ENCODE assay signal across 8 cellular contexts in genomic region chr19:18251587-18252369, GRCh38. TPM values are rescaled to one million over a fixed set of nuclear protein-coding genes. Genes with fewer than 3 reads are reported as not detected.
DNase-seq lines count a peak whose midpoint lies in the region; ATAC-seq and TF ChIP-seq lines count a peak whose summit lies in the region.

No MANE protein-coding gene starts in this region.

- no peak overlapping the region for H3K18ac ChIP-seq in trophoblast cell (ENCODE audit: low read length)

- H2AFZ ChIP-seq in trophoblast cell (ENCODE audit: insufficient read depth, low read length, poor library complexity) = no peak overlapping the region

- peak; percentile 49 for DNase-seq in DMS79 (lab: John Stamatoyannopoulos, UW)
- peak; percentile 35 for DNase-seq in LNCaP clone FGC (ENCODE audit: low read depth)
- peak; percentile 63 to 68 for DNase-seq in SJSA1 (ENCODE audit: low read depth in 1 of 2, low spot score in 2 of 2)
- peak; percentile 76 for DNase-seq in activated gamma-delta T cell treated with anti-CD3 and anti-CD28 coated beads, Interleukin-2, amount 50 U/mL, for 16 hours (ENCODE audit: low read depth)
- DNase-seq in glomerular endothelial cell (ENCODE audit: extremely low read depth, low read depth, low spot score) = peak; percentile 34
- DNase-seq in trophoblast cell = peak; percentile 76 to 87
- peak; percentile 78 for DNase-seq in upper lobe of right lung

- no peak overlapping the region for H3K14ac ChIP-seq in trophoblast cell (ENCODE audit: low read length)

- no peak overlapping the region for H3K4me2 ChIP-seq in trophoblast cell (ENCODE audit: low read length)

- no peaks in the 10 kb centered on the region for H3K9me3 ChIP-seq in SJSA1 (replicated peaks)
- no peaks in the 10 kb centered on the region for H3K9me3 ChIP-seq in trophoblast cell (ENCODE audit: insufficient read depth, low read depth, low read length)
- no peaks in the 10 kb centered on the region for H3K9me3 ChIP-seq in upper lobe of right lung

- H3K4ac ChIP-seq in trophoblast cell (ENCODE audit: low read depth, low read length) = no peak overlapping the region

- H3K79me2 ChIP-seq in trophoblast cell (ENCODE audit: control insufficient read depth, insufficient read depth, low read length, poor library complexity) = no peaks in the 10 kb centered on the region

- peak; percentile 86 for TF ChIP-seq CTCF in LNCaP clone FGC (IDR thresholded peaks at IDR 0.05; ENCODE audit: control insufficient read depth, extremely low read depth, insufficient read depth)
- peak; percentile 90 for TF ChIP-seq CTCF in upper lobe of right lung (IDR thresholded peaks at IDR 0.05)

- H3K23ac ChIP-seq in trophoblast cell (ENCODE audit: low read length) = no peak overlapping the region

- H3K9ac ChIP-seq in trophoblast cell (ENCODE audit: low read length) = no peak overlapping the region

- intact Hi-C loops in upper lobe of right lung (cut with DNase I) = loop anchor here (10.0 kb wide), 1 partner anchor 47 kb away; the partner anchor contains the start of gene RAB3A

- H3K27me3 ChIP-seq in SJSA1 (replicated peaks) (0 out of 2 replicates have a peak, but pooled peaks cover 3% of the 10 kb centered on the region), trophoblast cell (ENCODE audit: insufficient read depth, low read length) (no peaks in the 10 kb centered on the region), upper lobe of right lung (no peaks in the 10 kb centered on the region)

- no peaks in the 10 kb centered on the region for H3K79me1 ChIP-seq in trophoblast cell (ENCODE audit: low read length)

- no peak overlapping the region for H4K8ac ChIP-seq in trophoblast cell (ENCODE audit: low read depth, low read length)

- H3K36me3 ChIP-seq in SJSA1 (no peaks in the 10 kb centered on the region), trophoblast cell (ENCODE audit: control insufficient read depth in 1 of 2, insufficient read depth in 2 of 2, low read length in 2 of 2) (no peaks in the 10 kb centered on the region), upper lobe of right lung (no peaks in the 10 kb centered on the region)

- H2BK12ac ChIP-seq in trophoblast cell (ENCODE audit: low read length) = no peak overlapping the region

- H2BK120ac ChIP-seq in trophoblast cell (ENCODE audit: insufficient read depth, low read length, poor library complexity) = no peak overlapping the region

- WGBS in trophoblast cell (ENCODE audit: extremely low coverage, insufficient coverage, insufficient read length) = no CpG with 5 or more reads among the region's 23 CpGs

- H4K91ac ChIP-seq in trophoblast cell (ENCODE audit: low read depth, low read length) = no peak overlapping the region

- H3K4me1 ChIP-seq in SJSA1 (replicated peaks) (no peaks in the 10 kb centered on the region), trophoblast cell (ENCODE audit: control insufficient read depth in 1 of 2, insufficient read depth in 2 of 2, low read length in 2 of 2) (peaks cover 0 to 1% of the 10 kb centered on the region in 2 experiments), upper lobe of right lung (no peaks in the 10 kb centered on the region)

- H3K27ac ChIP-seq in SJSA1 = no peak overlapping the region
- H3K27ac ChIP-seq in trophoblast cell (ENCODE audit: low read depth, low read length) = no peak overlapping the region
- no peak overlapping the region for H3K27ac ChIP-seq in upper lobe of right lung

- H3K4me3 ChIP-seq in LNCaP clone FGC (ENCODE audit: low read depth, low read length) = no peak overlapping the region
- H3K4me3 ChIP-seq in SJSA1 = no peak overlapping the region
- H3K4me3 ChIP-seq in trophoblast cell (ENCODE audit: low read depth, low read length) = no peak overlapping the region
- H3K4me3 ChIP-seq in upper lobe of right lung = no peak overlapping the region

- H2AK5ac ChIP-seq in trophoblast cell (ENCODE audit: low read length) = no peak overlapping the region

- no peak overlapping the region for H4K12ac ChIP-seq in trophoblast cell (ENCODE audit: low read depth, low read length)

- H2BK5ac ChIP-seq in trophoblast cell (ENCODE audit: low read depth, low read length, poor library complexity) = no peak overlapping the region

- ATAC-seq in upper lobe of right lung (peak; percentile 76), GM19463 (IDR thresholded peaks at IDR 0.05; ENCODE audit: unreplicated experiment) (no peak)

RNA-seq across cellular contexts. Expression of gene IQCN, which starts 22.5 kb away (rescaled TPM):
- 0.13 and 0.22 TPM in 2 replicates for total RNA-seq in SJSA1 (2014; rRNA removed; shearing (Covaris generic))
- total RNA-seq in glomerular endothelial cell (0.92 and 2.4 TPM in 2 replicates), upper lobe of right lung (4.9 TPM)
- polyA plus RNA-seq in trophoblast cell (2013) = 1.7 and 1.8 TPM in 2 replicates

RNA-seq across cellular contexts. Expression of gene PDE4C, which starts 25.5 kb away (rescaled TPM):
- total RNA-seq in SJSA1 (2014; rRNA removed; shearing (Covaris generic)) = not detected in 2 replicates
- total RNA-seq in glomerular endothelial cell (0.58 TPM in 1 of 2 replicates, not detected in the other), upper lobe of right lung (7.6 TPM)
- 0.38 and 0.60 TPM in 2 replicates for polyA plus RNA-seq in trophoblast cell (2013)

RNA-seq across cellular contexts. Expression of gene JUND, which starts 29.6 kb away (rescaled TPM):
- total RNA-seq in SJSA1 (2014; rRNA removed; shearing (Covaris generic)) = 17.2 and 69.6 TPM in 2 replicates
- 212 and 428 TPM in 2 replicates for total RNA-seq in glomerular endothelial cell
- 224 and 256 TPM in 2 replicates for polyA plus RNA-seq in trophoblast cell (2013)
- total RNA-seq in upper lobe of right lung = 204 TPM

RNA-seq across cellular contexts. Expression of gene RAB3A, which starts 47.9 kb away (rescaled TPM):
- 1.2 and 3.4 TPM in 2 replicates for total RNA-seq in SJSA1 (2014; rRNA removed; shearing (Covaris generic))
- total RNA-seq in glomerular endothelial cell (2.6 and 4.1 TPM in 2 replicates), upper lobe of right lung (1.9 TPM)
- 2.5 and 3.0 TPM in 2 replicates for polyA plus RNA-seq in trophoblast cell (2013)

RNA-seq across cellular contexts. Expression of gene MPV17L2, which starts 58.8 kb away (rescaled TPM):
- total RNA-seq in SJSA1 (2014; rRNA removed; shearing (Covaris generic)) = 42.3 and 52.0 TPM in 2 replicates
- 30.7 and 36.3 TPM in 2 replicates for total RNA-seq in glomerular endothelial cell
- polyA plus RNA-seq in trophoblast cell (2013) = 26.0 and 26.7 TPM in 2 replicates
- total RNA-seq in upper lobe of right lung = 8.2 TPM
